ENCODE assay signal across 24 cellular contexts in genomic region chr16:51759329-51759728, GRCh38.
DNase-seq lines count a peak whose midpoint lies in the region; ATAC-seq and TF ChIP-seq lines count a peak whose summit lies in the region.
"Had no signal": no experiment of that assay in that cellular context is flagged by ENCODE, and none has a peak within 500 bp of the region (broad histone marks: within the 10 kb centered on the region; RNA-seq: fewer than 3 reads in every experiment).

No MANE protein-coding gene starts in this region.

- no peak for ATAC-seq in HG03045 (IDR thresholded peaks at IDR 0.05; ENCODE audit: unreplicated experiment)
- ATAC-seq: GM12878, HCT116, PC-3 had no signal

- no peak overlapping the region for H3K4me3 ChIP-seq in esophagus muscularis mucosa
- H3K4me3 ChIP-seq in spleen = no peak overlapping the region
- no peak overlapping the region for H3K4me3 ChIP-seq in ovary
- H3K4me3 ChIP-seq: GM12878, GM23248, SJCRH30 had no signal

- no peak for TF ChIP-seq CTCF in esophagus muscularis mucosa (IDR thresholded peaks at IDR 0.05)
- TF ChIP-seq CTCF in spleen (IDR thresholded peaks at IDR 0.05 in 8 of 11, conservative IDR thresholded peaks at IDR 0.05 in 3 of 11) = no peak
- no peak for TF ChIP-seq CTCF in ovary (IDR thresholded peaks at IDR 0.05)

- intact Hi-C loops in esophagus muscularis mucosa (cut with DNase I) (no loop called here), spleen (cut with DNase I; ENCODE audit: low total_unique reads) (no loop called here), ovary (cut with DNase I) (no loop called here)

- H3K4me1 ChIP-seq in esophagus muscularis mucosa (peaks cover 0 to 17% (median 14%) of the 10 kb centered on the region in 4 donors), spleen (peaks cover 0 to 6% (median 0%) of the 10 kb centered on the region in 6 donors), ovary (ENCODE audit: insufficient read depth) (no peaks in the 10 kb centered on the region)
- H3K4me1 ChIP-seq: Caco-2, SJCRH30 had no signal

- TF ChIP-seq POLR2A in esophagus muscularis mucosa (IDR thresholded peaks at IDR 0.05; ENCODE audit: low read depth) (no peak), spleen (IDR thresholded peaks at IDR 0.05) (no peak), ovary (IDR thresholded peaks at IDR 0.05) (no peak)

- H3K36me3 ChIP-seq in esophagus muscularis mucosa (no peaks in the 10 kb centered on the region), spleen (no peaks in the 10 kb centered on the region), ovary (no peaks in the 10 kb centered on the region)
- H3K36me3 ChIP-seq: SJCRH30 had no signal

- H3K9me3 ChIP-seq in esophagus muscularis mucosa (no peaks in the 10 kb centered on the region), spleen (no peaks in the 10 kb centered on the region), ovary (no peaks in the 10 kb centered on the region)
- H3K9me3 ChIP-seq: Caco-2, SJCRH30 had no signal

- H3K27me3 ChIP-seq in esophagus muscularis mucosa (peaks cover 0 to 21% (median 0%) of the 10 kb centered on the region in 4 donors), spleen (replicated peaks in 1 of 7) (peaks cover 0 to 34% (median 4%) of the 10 kb centered on the region in 7 donors), ovary (no peaks in the 10 kb centered on the region)

- no peak for TF ChIP-seq EP300 in esophagus muscularis mucosa (IDR thresholded peaks at IDR 0.05)
- no peak for TF ChIP-seq EP300 in ovary (IDR thresholded peaks at IDR 0.05)

- H3K27ac ChIP-seq in esophagus muscularis mucosa (replicated peaks in 1 of 4) = no peak overlapping the region
- no peak overlapping the region for H3K27ac ChIP-seq in spleen
- no peak overlapping the region for H3K27ac ChIP-seq in ovary
- H3K27ac ChIP-seq: GM23248, SJCRH30 had no signal

- peak; percentile 36 for DNase-seq in NCI-H748 (lab: John Stamatoyannopoulos, UW; ENCODE audit: unreplicated experiment)
- no peak for DNase-seq in NCI-H748 treated with DMSO at 0.1 percent for 48 hours (lab: John Stamatoyannopoulos, UW)
- DNase-seq in SK-N-DZ (ENCODE audit: low spot score) = peak; percentile 69
- DNase-seq in esophagus muscularis mucosa (ENCODE audit: extremely low spot score) = peak; percentile 83
- no peak for DNase-seq in RPMI8226
- DNase-seq in spleen = no peak
- no peak for DNase-seq in ovary
- DNase-seq: 8988T; Caco-2; CD4-positive, alpha-beta T cell; EL; GM23248; Karpas-422; NCI-H1105; NCI-H2081; NCI-H2171 treated with DMSO at 0.1 percent for 48 hours; NCI-H446; NCI-H526 treated with DMSO at 0.1 percent for 48 hours; PC-3; SJCRH30; SW 1271 had no signal

- WGBS in esophagus muscularis mucosa = 50% methylated on average over 4 of the region's 4 CpGs
- 18 to 30% (median 25%) methylated on average over 4 of the region's 4 CpGs for WGBS in spleen, 5 donors
- WGBS in ovary, 3 donors = 71 to 73% (median 72%) methylated on average over 4 of the region's 4 CpGs

Comparison
In these comparisons a context has a peak if more than half of its experiments do, and no peak if none do; other contexts are left out.
1. DNase-seq: peak in NCI-H748 (single experiment), SK-N-DZ (single experiment) and esophagus muscularis mucosa (single experiment); none in NCI-H748 treated with DMSO at 0.1 percent for 48 hours (single experiment), RPMI8226 (single experiment), spleen (single experiment) and ovary (0 of 5).